In the genomic region with DNA sequence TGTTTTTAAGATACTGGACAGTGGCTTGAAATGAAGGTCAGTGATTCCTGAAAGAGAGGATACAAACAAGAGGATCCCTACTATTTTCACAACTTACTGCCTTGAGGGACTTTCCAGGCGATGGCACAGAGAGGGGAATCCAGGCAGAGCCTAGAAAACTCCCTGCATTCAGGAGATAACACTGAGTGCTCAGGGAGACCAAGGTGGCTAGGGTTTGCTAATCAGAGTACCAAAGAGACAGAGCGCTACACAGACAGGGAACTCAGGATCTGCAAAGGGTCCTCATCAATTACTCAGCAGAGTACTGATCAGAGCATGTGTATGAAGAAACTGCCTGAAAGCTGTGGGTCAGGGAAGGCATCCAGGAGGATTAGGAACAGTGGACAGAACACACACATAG, we compare ENCODE assay signal across 29 cellular contexts. TPM values are rescaled to one million over a fixed set of nuclear protein-coding genes. Genes with fewer than 3 reads are reported as not detected.
DNase-seq lines count a peak whose midpoint lies in the region; ATAC-seq, FAIRE-seq and TF ChIP-seq lines count a peak whose summit lies in the region.
"Had no signal": no experiment of that assay in that cellular context is flagged by ENCODE, and none has a peak within 500 bp of the region (broad histone marks: within the 10 kb centered on the region; RNA-seq: fewer than 3 reads in every experiment).

No MANE protein-coding gene starts in this region.

- TF ChIP-seq RAD21 in K562 (CRISPR knock-in tag; conservative IDR thresholded peaks at IDR 0.05 in 1 of 2, IDR thresholded peaks at IDR 0.05 in 1 of 2) = no peak

- H3K4me1 ChIP-seq in K562 (replicated peaks in 1 of 2; ENCODE audit: control insufficient read depth in 2 of 2, insufficient read depth in 2 of 2, low read length in 2 of 2) (peaks cover 17 to 21% of the 10 kb centered on the region in 2 experiments; a peak in 4 of 5 replicates), esophagus muscularis mucosa (peaks cover 0 to 8% (median 7%) of the 10 kb centered on the region in 4 donors), Karpas-422 (ENCODE audit: low read length) (peaks cover 4% of the 10 kb centered on the region)
- H3K4me1 ChIP-seq: BE2C had no signal

- FAIRE-seq in K562 (lab: Jason Lieb, UNC) = peak; percentile 6
- FAIRE-seq: A204.1, GM12878, GM12892, GM18507 had no signal

- ATAC-seq in K562 (no peak), HG03025 (IDR thresholded peaks at IDR 0.05; ENCODE audit: low FRiP score, unreplicated experiment) (no peak), left lobe of liver (no peak)
- ATAC-seq: GM12878 had no signal

- H3K4me3 Mint-ChIP-seq in osteocyte (ENCODE audit: unreplicated experiment) (no peak overlapping the region), type B pancreatic cell (no peak overlapping the region)
- H3K4me3 Mint-ChIP-seq in activated T-cell treated with anti-CD3 and anti-CD28 coated beads, Interleukin-2, amount 50 U/mL, for 24 hours = no peak overlapping the region
- H3K4me3 Mint-ChIP-seq: CD4-positive, alpha-beta memory T cell; CD4-positive, CD25-positive, alpha-beta regulatory T cell; CD8-positive, alpha-beta memory T cell had no signal

- H3K27me3 ChIP-seq in K562 (ENCODE audit: control insufficient read depth in 2 of 2, insufficient read depth in 2 of 2, low read length in 2 of 2) = no peaks in the 10 kb centered on the region
- peaks cover 0 to 38% (median 0%) of the 10 kb centered on the region in 4 donors for H3K27me3 ChIP-seq in esophagus muscularis mucosa
- H3K27me3 ChIP-seq in Karpas-422 (ENCODE audit: low read length) = no peaks in the 10 kb centered on the region
- H3K27me3 ChIP-seq: BLaER1 had no signal

- TF ChIP-seq CTCF in K562 (IDR thresholded peaks at IDR 0.05 in 2 of 3, conservative IDR thresholded peaks at IDR 0.05 in 1 of 3; ENCODE audit: insufficient read depth in 2 of 3, low read depth in 1 of 3, low read length in 3 of 3) (no peak), esophagus muscularis mucosa (IDR thresholded peaks at IDR 0.05) (no peak), osteocyte (IDR thresholded peaks at IDR 0.05) (no peak), type B pancreatic cell (conservative IDR thresholded peaks at IDR 0.05) (no peak)

- in situ Hi-C loops in K562 (cut with MboI) = loop anchor here (5.0 kb wide), 2 partner anchors 230 to 395 kb away; no protein-coding TSS in a partner anchor

- H3K4me3 ChIP-seq in K562 = no peak overlapping the region
- no peak overlapping the region for H3K4me3 ChIP-seq in esophagus muscularis mucosa
- H3K4me3 ChIP-seq in Karpas-422 (ENCODE audit: low read length) = no peak overlapping the region
- H3K4me3 ChIP-seq: BLaER1, GM12878 had no signal

- no peaks in the 10 kb centered on the region for H4K20me1 ChIP-seq in K562 (replicated peaks; ENCODE audit: control insufficient read depth, insufficient read depth, low read length)
- H4K20me1 ChIP-seq in Karpas-422 (ENCODE audit: insufficient read depth, low read depth, low read length) = no peaks in the 10 kb centered on the region
- H4K20me1 ChIP-seq: BLaER1 had no signal

- intact Hi-C loops in K562 (cut with micrococcal nuclease) = no loop called here
- intact Hi-C loops in esophagus muscularis mucosa (cut with DNase I) = no loop called here

- H3K36me3 Mint-ChIP-seq in osteocyte (ENCODE audit: unreplicated experiment) (no peaks in the 10 kb centered on the region), type B pancreatic cell (no peaks in the 10 kb centered on the region)
- H3K36me3 Mint-ChIP-seq in activated T-cell treated with anti-CD3 and anti-CD28 coated beads, Interleukin-2, amount 50 U/mL, for 24 hours (ENCODE audit: low read depth) = no peaks in the 10 kb centered on the region
- H3K36me3 Mint-ChIP-seq: CD14-positive monocyte; CD4-positive, alpha-beta memory T cell; CD4-positive, CD25-positive, alpha-beta regulatory T cell; CD8-positive, alpha-beta memory T cell had no signal

- H3K27ac ChIP-seq in K562 (ENCODE audit: extremely low read depth, low read depth, low read length) = no peak overlapping the region
- no peak overlapping the region for H3K27ac ChIP-seq in esophagus muscularis mucosa (replicated peaks in 1 of 4)
- no peak overlapping the region for H3K27ac ChIP-seq in Karpas-422 (ENCODE audit: low read length)
- H3K27ac ChIP-seq: BLaER1 had no signal

- H3K9me3 ChIP-seq in K562 (replicated peaks; ENCODE audit: control insufficient read depth, insufficient read depth, low read depth, low read length) (no peaks in the 10 kb centered on the region), esophagus muscularis mucosa (no peaks in the 10 kb centered on the region), Karpas-422 (ENCODE audit: low read length) (no peaks in the 10 kb centered on the region)
- H3K9me3 ChIP-seq: BE2C, BLaER1 had no signal

- no peaks in the 10 kb centered on the region for H3K9me3 Mint-ChIP-seq in osteocyte (ENCODE audit: unreplicated experiment)
- no peaks in the 10 kb centered on the region for H3K9me3 Mint-ChIP-seq in type B pancreatic cell
- H3K9me3 Mint-ChIP-seq in activated T-cell treated with anti-CD3 and anti-CD28 coated beads, Interleukin-2, amount 50 U/mL, for 24 hours = no peaks in the 10 kb centered on the region
- H3K9me3 Mint-ChIP-seq: CD14-positive monocyte; CD4-positive, alpha-beta memory T cell; CD4-positive, CD25-positive, alpha-beta regulatory T cell; CD8-positive, alpha-beta memory T cell had no signal

- H3K4me2 ChIP-seq in K562 (ENCODE audit: insufficient read depth, low read length) (no peak overlapping the region; the same call in 1 of the 2 replicates), Karpas-422 (ENCODE audit: low read depth, low read length, poor library complexity, severe bottlenecking) (no peak overlapping the region)
- H3K4me2 ChIP-seq: BLaER1 had no signal

- no peak for TF ChIP-seq POLR2A in K562 (conservative IDR thresholded peaks at IDR 0.05)
- TF ChIP-seq POLR2A in esophagus muscularis mucosa (IDR thresholded peaks at IDR 0.05; ENCODE audit: low read depth) = no peak

- H3K9ac ChIP-seq in K562 (ENCODE audit: insufficient read depth in 1 of 2, low read depth in 2 of 2, low read length in 2 of 2) = peak overlapping the region in 1 of 2 experiments; percentile 42; a peak in 1 of 4 replicates
- no peak overlapping the region for H3K9ac ChIP-seq in Karpas-422 (ENCODE audit: low read length)
- H3K9ac ChIP-seq: BLaER1 had no signal

- CTCF ChIA-PET in K562 (lab: Yijun Ruan, JAX; ENCODE audit: low intra/inter-chr PET ratio) = interaction anchor here (0.5 kb wide), 1 partner anchor 1531 kb away, joined by 5 read pairs; no protein-coding TSS in a partner anchor

- H3K9me2 ChIP-seq in Karpas-422 (replicated peaks; ENCODE audit: insufficient read depth, low read length) = no peaks in the 10 kb centered on the region

- no peaks in the 10 kb centered on the region for H3K79me2 ChIP-seq in K562 (ENCODE audit: control insufficient read depth, insufficient read depth, low read length)
- no peaks in the 10 kb centered on the region for H3K79me2 ChIP-seq in Karpas-422 (ENCODE audit: low read length)

- H3K27ac Mint-ChIP-seq in osteocyte (ENCODE audit: unreplicated experiment) (no peak overlapping the region), type B pancreatic cell (no peak overlapping the region)
- no peak overlapping the region for H3K27ac Mint-ChIP-seq in activated T-cell treated with anti-CD3 and anti-CD28 coated beads, Interleukin-2, amount 50 U/mL, for 24 hours
- H3K27ac Mint-ChIP-seq: CD14-positive monocyte; CD4-positive, alpha-beta memory T cell; CD4-positive, CD25-positive, alpha-beta regulatory T cell; CD8-positive, alpha-beta memory T cell had no signal

- H3K27me3 Mint-ChIP-seq in osteocyte (ENCODE audit: unreplicated experiment) (peaks cover 45% of the 10 kb centered on the region), type B pancreatic cell (peaks cover 73% of the 10 kb centered on the region)
- peaks cover 42% of the 10 kb centered on the region for H3K27me3 Mint-ChIP-seq in activated T-cell treated with anti-CD3 and anti-CD28 coated beads, Interleukin-2, amount 50 U/mL, for 24 hours

- H3K4me1 Mint-ChIP-seq in osteocyte (ENCODE audit: unreplicated experiment) (no peaks in the 10 kb centered on the region), type B pancreatic cell (ENCODE audit: unreplicated experiment) (peaks cover 5% of the 10 kb centered on the region)
- peaks cover 18% of the 10 kb centered on the region for H3K4me1 Mint-ChIP-seq in activated T-cell treated with anti-CD3 and anti-CD28 coated beads, Interleukin-2, amount 50 U/mL, for 24 hours (ENCODE audit: low read depth)

- H3K36me3 ChIP-seq in K562 (ENCODE audit: control insufficient read depth, insufficient read depth, low read length) (no peaks in the 10 kb centered on the region; the same call in 2 of the 3 replicates), esophagus muscularis mucosa (no peaks in the 10 kb centered on the region), Karpas-422 (ENCODE audit: insufficient read depth, low read length) (no peaks in the 10 kb centered on the region)
- H3K36me3 ChIP-seq: BE2C, BLaER1 had no signal

- WGBS in K562 (ENCODE audit: insufficient coverage, low coverage, missing lambda C conversion rate) = 22% methylated on average over 2 of the region's 2 CpGs
- WGBS in esophagus muscularis mucosa = 75% methylated on average over 2 of the region's 2 CpGs

- no peak for TF ChIP-seq EP300 in K562 (IDR thresholded peaks at IDR 0.05; ENCODE audit: low read length)
- no peak for TF ChIP-seq EP300 in esophagus muscularis mucosa (IDR thresholded peaks at IDR 0.05)

- DNase-seq in K562 (ENCODE audit: extremely low read depth in 1 of 4, low spot score in 3 of 4) (peak in 1 of 4 experiments; percentile 51), esophagus muscularis mucosa (ENCODE audit: extremely low spot score) (peak; percentile 68), osteocyte (ENCODE audit: extremely low spot score, unreplicated experiment) (peak; percentile 25), type B pancreatic cell (ENCODE audit: extremely low spot score, unreplicated experiment) (peak; percentile 13), left lobe of liver (ENCODE audit: low spot score) (no peak), Karpas-422 (no peak)
- no peak for DNase-seq in activated T-cell treated with anti-CD3 and anti-CD28 coated beads, Interleukin-2, amount 50 U/mL, for 24 hours
- DNase-seq: 8988T; ACHN; BE2C; C1 segment of cervical spinal cord; CD4-positive, alpha-beta memory T cell; CD4-positive, CD25-positive, alpha-beta regulatory T cell; CD8-positive, alpha-beta memory T cell; COR-L47; DMS 273 treated with DMSO at 0.1 percent for 48 hours; DMS153; DMS53; DMS79; DND-41; EL; GDM1 had no signal

- no peaks in the 10 kb centered on the region for H3K9me1 ChIP-seq in K562 (ENCODE audit: control insufficient read depth, insufficient read depth, low read length)

- POLR2A ChIA-PET in K562 (lab: Yijun Ruan, JAX) = no interaction called here

- no TSS peak for BruUV-seq in K562 (replicated peaks; lab: Mats Ljungman, UMichigan)

- H2AFZ ChIP-seq in K562 (ENCODE audit: low read depth, low read length) (peak overlapping the region; percentile 4; the same call in 1 of the 2 replicates), Karpas-422 (ENCODE audit: low read length) (no peak overlapping the region)

RNA-seq across cellular contexts. Expression of a gene that starts 11.7 kb away (rescaled TPM):
- total RNA-seq in K562 (2011; cell fraction: chromatin; rRNA removed; ENCODE audit: low replicate concordance) = 38.6 and 79.2 TPM in 2 replicates
- 28.6 and 29.9 TPM in 2 replicates for total RNA-seq in K562 (2011; cell fraction: nucleolus; rRNA removed)
- total RNA-seq in K562 (2011; cell fraction: nucleoplasm; rRNA removed) = 45.2 and 53.5 TPM in 2 replicates
- total RNA-seq in K562 (2014; rRNA removed) (193 and 237 TPM in 2 replicates), K562 (2014; rRNA removed; fragmentation: Illumina TruSeq; extraction: Trizol) (202 and 232 TPM in 2 replicates), K562 (2015; rRNA removed; fragmentation: Illumina TruSeq; extraction: Trizol) (216 and 229 TPM in 2 replicates), K562 (2021) (148 and 159 TPM in 2 replicates), esophagus muscularis mucosa (10 to 100 TPM; 37.0 to 50.9 (median 45.8) TPM), osteocyte (30.4 and 35.8 TPM in 2 replicates), type B pancreatic cell (ENCODE audit: low replicate concordance) (40.0 and 43.0 TPM in 2 replicates), left lobe of liver (29.9 TPM)
- polyA plus RNA-seq in K562 (2011; rRNA removed) (131 and 189 TPM in 2 replicates), K562 (2014; fragmentation: Illumina TruSeq; extraction: Trizol) (197 and 219 TPM in 2 replicates), K562 (2014; fragmentation: Nextera tagmentation; extraction: Ambion mirVana) (100 to 1,000 TPM; 330 to 397 TPM), K562 (2014; rRNA removed) (233 and 261 TPM in 2 replicates)
- polyA plus RNA-seq in K562 (2011; cell fraction: cytosol; rRNA removed) = 101 TPM in 2 replicates
- 42.1 and 51.3 TPM in 2 replicates for polyA plus RNA-seq in K562 (2011; cell fraction: nucleus; rRNA removed)
- 100 and 122 TPM in 2 replicates for polyA plus RNA-seq in K562 (2012)
- polyA minus RNA-seq in K562 (2011; rRNA and poly(A)+ RNA removed) = 157 and 168 TPM in 2 replicates
- 36.2 and 63.4 TPM in 2 replicates for polyA minus RNA-seq in K562 (2011; cell fraction: cytosol; rRNA and poly(A)+ RNA removed)
- 37.8 and 82.5 TPM in 2 replicates for polyA minus RNA-seq in K562 (2011; cell fraction: nucleus; rRNA and poly(A)+ RNA removed)
- 39.9 and 50.3 TPM in 2 replicates for total RNA-seq in Karpas-422 (2014; rRNA removed; shearing (Covaris generic); ENCODE audit: low replicate concordance)

RNA-seq across cellular contexts. Expression of a gene that starts 57.4 kb away (rescaled TPM):
- 107 and 250 TPM in 2 replicates for total RNA-seq in K562 (2011; cell fraction: chromatin; rRNA removed; ENCODE audit: low replicate concordance)
- 48.2 and 69.0 TPM in 2 replicates for total RNA-seq in K562 (2011; cell fraction: nucleolus; rRNA removed)
- total RNA-seq in K562 (2011; cell fraction: nucleoplasm; rRNA removed) = 101 and 112 TPM in 2 replicates
- 117 and 124 TPM in 2 replicates for total RNA-seq in K562 (2014; rRNA removed)
- 135 and 145 TPM in 2 replicates for total RNA-seq in K562 (2014; rRNA removed; fragmentation: Illumina TruSeq; extraction: Trizol)
- total RNA-seq in K562 (2015; rRNA removed; fragmentation: Illumina TruSeq; extraction: Trizol) = 125 and 137 TPM in 2 replicates
- 99.1 and 101 TPM in 2 replicates for total RNA-seq in K562 (2021)
- polyA plus RNA-seq in K562 (2011; rRNA removed) = 170 and 189 TPM in 2 replicates
- polyA plus RNA-seq in K562 (2011; cell fraction: cytosol; rRNA removed) = 45.3 and 102 TPM in 2 replicates
- polyA plus RNA-seq in K562 (2011; cell fraction: nucleus; rRNA removed) = 63.5 and 133 TPM in 2 replicates
- 92.1 and 97.5 TPM in 2 replicates for polyA plus RNA-seq in K562 (2012)
- polyA plus RNA-seq in K562 (2014; fragmentation: Illumina TruSeq; extraction: Trizol) = 117 and 130 TPM in 2 replicates
- polyA plus RNA-seq in K562 (2014; fragmentation: Nextera tagmentation; extraction: Ambion mirVana) = 100 to 1,000 TPM in 1 of 2 experiments, 10 to 100 TPM in 1; 64.3 to 155 TPM
- 86.0 and 98.0 TPM in 2 replicates for polyA plus RNA-seq in K562 (2014; rRNA removed)
- 366 and 401 TPM in 2 replicates for polyA minus RNA-seq in K562 (2011; rRNA and poly(A)+ RNA removed)
- polyA minus RNA-seq in K562 (2011; cell fraction: cytosol; rRNA and poly(A)+ RNA removed) = 92.1 and 103 TPM in 2 replicates
- 73.8 and 174 TPM in 2 replicates for polyA minus RNA-seq in K562 (2011; cell fraction: nucleus; rRNA and poly(A)+ RNA removed)
- total RNA-seq in esophagus muscularis mucosa = 10 to 100 TPM; 73.6 to 78.7 (median 76.3) TPM
- total RNA-seq in osteocyte = 171 and 178 TPM in 2 replicates
- 140 and 164 TPM in 2 replicates for total RNA-seq in type B pancreatic cell (ENCODE audit: low replicate concordance)
- total RNA-seq in left lobe of liver = 60.0 TPM
- total RNA-seq in Karpas-422 (2014; rRNA removed; shearing (Covaris generic); ENCODE audit: low replicate concordance) = 68.0 and 77.4 TPM in 2 replicates

Comparison
In these comparisons a context has a peak if more than half of its experiments do, and no peak if none do; other contexts are left out.
1. DNase-seq: peak in esophagus muscularis mucosa (single experiment), osteocyte (single experiment) and type B pancreatic cell (single experiment); none in activated T-cell treated with anti-CD3 and anti-CD28 coated beads, Interleukin-2, amount 50 U/mL, for 24 hours (single experiment), left lobe of liver (single experiment) and Karpas-422 (single experiment).